29 cellular contexts compared by ENCODE assay signal in genomic region chr18:31302991-31303390, GRCh38. TPM values are rescaled to one million over a fixed set of nuclear protein-coding genes. Genes with fewer than 3 reads are reported as not detected.
DNase-seq lines count a peak whose midpoint lies in the region; ATAC-seq and TF ChIP-seq lines count a peak whose summit lies in the region.
"Had no signal": no experiment of that assay in that cellular context is flagged by ENCODE, and none has a peak within 500 bp of the region (broad histone marks: within the 10 kb centered on the region; RNA-seq: fewer than 3 reads in every experiment).

No MANE protein-coding gene starts in this region.

- ATAC-seq in GM18867 (IDR thresholded peaks at IDR 0.05; ENCODE audit: unreplicated experiment) (no peak), GM19463 (IDR thresholded peaks at IDR 0.05; ENCODE audit: unreplicated experiment) (no peak)
- ATAC-seq: natural killer cell treated with Interleukin-12 subunit alpha and Interleukin-12 subunit beta and Interleukin-15 and Interleukin-18, amount 100 ng/mL, for 72 hours; stimulated activated naive CD8-positive, alpha-beta T cell treated with anti-CD3 and anti-CD28 coated beads, Interleukin-15, Interleukin-2, amounts not matched to agents 100 U/mL and 50 U/mL, for 24 hours had no signal

- peak overlapping the region; percentile 67 for H3K4me2 ChIP-seq in parathyroid adenoma (ENCODE audit: low read length)
- H3K4me2 ChIP-seq: PC-9 had no signal

- H3K36me3 ChIP-seq in parathyroid adenoma (ENCODE audit: control insufficient read depth, insufficient read depth, low read length) = no peaks in the 10 kb centered on the region
- no peaks in the 10 kb centered on the region for H3K36me3 ChIP-seq in effector memory CD4-positive, alpha-beta T cell (ENCODE audit: control insufficient read depth, insufficient read depth, low read length)
- H3K36me3 ChIP-seq: tibial nerve had no signal

- no peaks in the 10 kb centered on the region for H3K27me3 ChIP-seq in parathyroid adenoma (ENCODE audit: control insufficient read depth, insufficient read depth, low read length)
- no peaks in the 10 kb centered on the region for H3K27me3 ChIP-seq in effector memory CD4-positive, alpha-beta T cell (replicated peaks; ENCODE audit: control insufficient read depth, insufficient read depth, low read length, poor library complexity, severe bottlenecking)
- H3K27me3 ChIP-seq: tibial nerve had no signal

- DNase-seq in HT-29 (ENCODE audit: low spot score) = peak; percentile 64
- DNase-seq in astrocyte of the cerebellum (ENCODE audit: low read depth) = peak; percentile 34
- DNase-seq in fibroblast of pulmonary artery (ENCODE audit: low read depth) = peak; percentile 41
- DNase-seq in effector memory CD4-positive, alpha-beta T cell = no peak
- no peak for DNase-seq in SKM-1 (lab: John Stamatoyannopoulos, UW; ENCODE audit: unreplicated experiment)
- DNase-seq: activated naive CD4-positive, alpha-beta T cell treated with anti-CD3 and anti-CD28 coated beads, Interleukin-2, amount 10 ng/mL, durations not matched to agents 7 days and 5 days; activated T-cell treated with anti-CD3 and anti-CD28 coated beads, Interleukin-2, amount 50 U/mL, for 48 hours; aorta; CD4-positive, CD25-positive, alpha-beta regulatory T cell; DMS 273 treated with DMSO at 0.1 percent for 48 hours; foreskin melanocyte; hypothalamus; KG1; kidney; MV-4-11; NCI-H187; stimulated activated CD4-positive, alpha-beta T cell treated with anti-CD3 and anti-CD28 coated beads, Interleukin-2, amount 100 ng/mL, for 24 hours; stimulated activated naive CD8-positive, alpha-beta T cell treated with anti-CD3 and anti-CD28 coated beads, Interleukin-15, Interleukin-2, amounts not matched to agents 100 U/mL and 50 U/mL, for 24 hours had no signal

- H3K4me3 ChIP-seq in astrocyte of the cerebellum (ENCODE audit: low read depth, low read length) = no peak overlapping the region
- no peak overlapping the region for H3K4me3 ChIP-seq in fibroblast of pulmonary artery (replicated peaks; ENCODE audit: low read depth, low read length)
- peak overlapping the region; percentile 23 for H3K4me3 ChIP-seq in parathyroid adenoma (ENCODE audit: low read depth, low read length)
- H3K4me3 ChIP-seq in effector memory CD4-positive, alpha-beta T cell (ENCODE audit: insufficient read depth, low read depth, low read length, poor library complexity, severe bottlenecking) = no peak overlapping the region
- H3K4me3 ChIP-seq: PC-9, tibial nerve had no signal

- H3K9me3 ChIP-seq in parathyroid adenoma (ENCODE audit: control insufficient read depth, low read length) = no peaks in the 10 kb centered on the region
- H3K9me3 ChIP-seq in effector memory CD4-positive, alpha-beta T cell (ENCODE audit: control insufficient read depth, low read length) = no peaks in the 10 kb centered on the region
- H3K9me3 ChIP-seq: tibial nerve had no signal

- H3K27ac ChIP-seq in parathyroid adenoma = peak overlapping the region; percentile 47
- no peak overlapping the region for H3K27ac ChIP-seq in effector memory CD4-positive, alpha-beta T cell (ENCODE audit: insufficient read depth, low read length, poor library complexity, severe bottlenecking)
- H3K27ac ChIP-seq: HL-60, PC-9, tibial nerve had no signal

- TF ChIP-seq CTCF in astrocyte of the cerebellum (IDR thresholded peaks at IDR 0.05; ENCODE audit: low read depth, low read length, missing control alignments) (no peak), fibroblast of pulmonary artery (IDR thresholded peaks at IDR 0.05; ENCODE audit: low read length, missing control alignments) (no peak), parathyroid adenoma (IDR thresholded peaks at IDR 0.05) (no peak)

- peaks cover 44% of the 10 kb centered on the region for H3K4me1 ChIP-seq in parathyroid adenoma
- no peaks in the 10 kb centered on the region for H3K4me1 ChIP-seq in effector memory CD4-positive, alpha-beta T cell (ENCODE audit: control insufficient read depth, insufficient read depth, low read length, poor library complexity, severe bottlenecking)

- no peaks in the 10 kb centered on the region for H3K79me2 ChIP-seq in parathyroid adenoma

- H2AFZ ChIP-seq in parathyroid adenoma = no peak overlapping the region
- H2AFZ ChIP-seq: PC-9 had no signal

- no peak overlapping the region for H3K9ac ChIP-seq in parathyroid adenoma

- in situ Hi-C loops in astrocyte of the cerebellum (cut with HindIII; ENCODE audit: low sequenced_read_pairs) = no loop called here

RNA-seq across cellular contexts. Expression of gene DSG1, which starts 15.0 kb away (rescaled TPM):
- total RNA-seq in HT-29 (2014; rRNA removed; shearing (Covaris generic)) = not detected in 2 replicates
- total RNA-seq: aorta; CD4-positive, CD25-positive, alpha-beta regulatory T cell; kidney; mesenteric fat pad; natural killer cell treated with Interleukin-12 subunit alpha and Interleukin-12 subunit beta and Interleukin-15 and Interleukin-18, amount 100 ng/mL, for 72 hours; PC-9; posterior vena cava; SK-MEL-5; T-helper 2 cell treated with Interferon-gamma antibody and Interleukin-4, amounts not matched to agents 100 ng/mL and 5 ng/mL, for 36 hours; tibial nerve had no signal

Comparison
In these comparisons a context has a peak if more than half of its experiments do, and no peak if none do; other contexts are left out.
1. DNase-seq: peak in HT-29 (single experiment), astrocyte of the cerebellum (single experiment) and fibroblast of pulmonary artery (single experiment); none in effector memory CD4-positive, alpha-beta T cell (0 of 3) and SKM-1 (single experiment).